ENCODE assay signal across 8 cellular contexts in genomic region chr22:20930435-20930834, GRCh38. TPM values are rescaled to one million over a fixed set of nuclear protein-coding genes. Genes with fewer than 3 reads are reported as not detected.
A peak's percentile ranks its signal among the peaks of the same experiment; 100 is the strongest.
DNase-seq lines count a peak whose midpoint lies in the region; ATAC-seq and TF ChIP-seq lines count a peak whose summit lies in the region.
"Not testable (repeated sequence)": the region's sequence is repeated elsewhere in the genome, so short reads cannot be mapped to it uniquely, and the experiment has no call there.
"Had no signal": no experiment of that assay in that cellular context is flagged by ENCODE, and none has a peak within 500 bp of the region (broad histone marks: within the 10 kb centered on the region; RNA-seq: fewer than 3 reads in every experiment).

No MANE protein-coding gene starts in this region.

- not testable (repeated sequence) for ATAC-seq in T-helper 17 cell; effector memory CD8-positive, alpha-beta T cell (replicated peaks)

- peak; percentile 17 for DNase-seq in CD14-positive monocyte (ENCODE audit: low spot score)
- not testable (repeated sequence) for DNase-seq in T-helper 17 cell; effector memory CD8-positive, alpha-beta T cell; progenitor cell of endocrine pancreas (ENCODE audit: low spot score, unreplicated experiment)

- H3K27me3 Mint-ChIP-seq in CD14-positive monocyte (ENCODE audit: low read depth in 3 of 3); T-helper 17 cell; effector memory CD8-positive, alpha-beta T cell; progenitor cell of endocrine pancreas: not testable (repeated sequence)

- not testable (repeated sequence) for H3K4me1 ChIP-seq in neutrophil (ENCODE audit: control insufficient read depth in 1 of 2, insufficient read depth in 1 of 2, low read depth in 1 of 2, low read length in 1 of 2)

- not testable (repeated sequence) for H3K9me3 Mint-ChIP-seq in CD14-positive monocyte; effector memory CD8-positive, alpha-beta T cell; progenitor cell of endocrine pancreas (ENCODE audit: low read depth)

- H3K27me3 ChIP-seq in neutrophil, result not testable (repeated sequence)

- H3K9me3 ChIP-seq in T-helper 17 cell (ENCODE audit: control insufficient read depth, low read length, poor library complexity, severe bottlenecking); neutrophil: not testable (repeated sequence)

- H3K36me3 Mint-ChIP-seq in CD14-positive monocyte, result peaks cover 17 to 26% of the 10 kb centered on the region in 2 donors
- not testable (repeated sequence) for H3K36me3 Mint-ChIP-seq in T-helper 17 cell (ENCODE audit: low read depth); progenitor cell of endocrine pancreas (ENCODE audit: insufficient read depth)
- peaks cover 36% of the 10 kb centered on the region for H3K36me3 Mint-ChIP-seq in effector memory CD8-positive, alpha-beta T cell (ENCODE audit: insufficient read depth)

- intact Hi-C loops in CD14-positive monocyte (cut with micrococcal nuclease), result not testable (repeated sequence)

- not testable (repeated sequence) for TF ChIP-seq CTCF in CD14-positive monocyte (IDR thresholded peaks at IDR 0.05); neutrophil (IDR thresholded peaks at IDR 0.05); progenitor cell of endocrine pancreas (IDR thresholded peaks at IDR 0.05; ENCODE audit: unreplicated experiment)

- peak overlapping the region; percentile 33 for H3K27ac ChIP-seq in neutrophil

- peaks cover 39% of the 10 kb centered on the region for H3K4me1 Mint-ChIP-seq in CD14-positive monocyte
- peaks cover 47% of the 10 kb centered on the region for H3K4me1 Mint-ChIP-seq in T-helper 17 cell
- peaks cover 46 to 69% of the 10 kb centered on the region in 2 donors for H3K4me1 Mint-ChIP-seq in effector memory CD8-positive, alpha-beta T cell (ENCODE audit: low read depth in 2 of 2)
- H3K4me1 Mint-ChIP-seq in progenitor cell of endocrine pancreas (ENCODE audit: low read depth), result peaks cover 12% of the 10 kb centered on the region

- H3K36me3 ChIP-seq in neutrophil, result peaks cover 19% of the 10 kb centered on the region

- H3K4me3 ChIP-seq in neutrophil (ENCODE audit: low read depth in 1 of 2, low read length in 1 of 2), result not testable (repeated sequence)

- H3K4me3 Mint-ChIP-seq in CD14-positive monocyte; T-helper 17 cell; progenitor cell of endocrine pancreas (ENCODE audit: low read depth): not testable (repeated sequence)
- H3K4me3 Mint-ChIP-seq in effector memory CD8-positive, alpha-beta T cell, result peak overlapping the region; percentile 40 to 43

- peak overlapping the region in 4 of 7 donors; percentile 3 to 83 (median 46) for H3K27ac Mint-ChIP-seq in CD14-positive monocyte
- H3K27ac Mint-ChIP-seq in T-helper 17 cell, result peak overlapping the region; percentile 34
- H3K27ac Mint-ChIP-seq in effector memory CD8-positive, alpha-beta T cell, result peak overlapping the region; percentile 10 to 50
- H3K27ac Mint-ChIP-seq in progenitor cell of endocrine pancreas, result peak overlapping the region; percentile 64

RNA-seq across cellular contexts. Expression of gene CRKL, which starts 13.2 kb away (rescaled TPM):
- polyA plus RNA-seq in CD14-positive monocyte, result 10 to 100 TPM; 29.4 to 37.5 TPM
- 10 to 100 TPM; 40.0 to 57.0 TPM for total RNA-seq in T-helper 17 cell
- total RNA-seq in progenitor cell of endocrine pancreas, result 81.4 and 86.3 TPM in 2 replicates

RNA-seq across cellular contexts. Expression of gene AIFM3, which starts 36.6 kb away (rescaled TPM):
- polyA plus RNA-seq in CD14-positive monocyte, result 1 to 10 TPM; 2.1 to 2.3 TPM
- total RNA-seq in T-helper 17 cell (1 to 10 TPM in 1 of 2 donors, under 1 TPM in 1; 0.34 to 1.2 TPM), progenitor cell of endocrine pancreas (1.8 and 2.3 TPM in 2 replicates)
- polyA plus RNA-seq: CD4-positive, alpha-beta memory T cell; CD4-positive, CD25-positive, alpha-beta regulatory T cell; CD8-positive, alpha-beta memory T cell had no signal

RNA-seq across cellular contexts. Expression of gene LZTR1, which starts 51.7 kb away (rescaled TPM):
- 10 to 100 TPM in 1 of 2 donors, 1 to 10 TPM in 1; 7.1 to 11.5 TPM for polyA plus RNA-seq in CD14-positive monocyte
- 10 to 100 TPM; 49.4 to 59.3 TPM for total RNA-seq in T-helper 17 cell
- total RNA-seq in progenitor cell of endocrine pancreas, result 91.6 and 93.8 TPM in 2 replicates
